9 cellular contexts compared by ENCODE assay signal in genomic region chr6:37006793-37007339, GRCh38. TPM values are rescaled to one million over a fixed set of nuclear protein-coding genes. Genes with fewer than 3 reads are reported as not detected.
DNase-seq lines count a peak whose midpoint lies in the region; ATAC-seq and TF ChIP-seq lines count a peak whose summit lies in the region.
"Had no signal": no experiment of that assay in that cellular context is flagged by ENCODE, and none has a peak within 500 bp of the region (broad histone marks: within the 10 kb centered on the region; RNA-seq: fewer than 3 reads in every experiment).

No MANE protein-coding gene starts in this region.

- peak overlapping the region; percentile 74 for H3K4me3 ChIP-seq in Karpas-422 (ENCODE audit: low read length)
- peak overlapping the region; percentile 26 for H3K4me3 ChIP-seq in psoas muscle

- H3K9ac ChIP-seq in Karpas-422 (ENCODE audit: low read length) = peak overlapping the region; percentile 70

- no peak overlapping the region for H2AFZ ChIP-seq in Karpas-422 (ENCODE audit: low read length)

- DNase-seq in ELR (ENCODE audit: low read depth) (peak; percentile 82), Karpas-422 (no peak), psoas muscle (no peak), left lobe of liver (ENCODE audit: low spot score) (no peak), HuH-7.5 (ENCODE audit: low spot score) (no peak), dermis blood vessel endothelial cell (no peak)

- 0 out of 2 replicates have a peak, but pooled peaks cover 6% of the 10 kb centered on the region for H3K79me2 ChIP-seq in Karpas-422 (ENCODE audit: low read length)

- no peaks in the 10 kb centered on the region for H3K9me2 ChIP-seq in Karpas-422 (replicated peaks; ENCODE audit: insufficient read depth, low read length)

- H3K4me1 ChIP-seq in Karpas-422 (ENCODE audit: low read length) = peaks cover 47% of the 10 kb centered on the region
- H3K4me1 ChIP-seq in psoas muscle = no peaks in the 10 kb centered on the region

- no peaks in the 10 kb centered on the region for H3K27me3 ChIP-seq in Karpas-422 (ENCODE audit: low read length)
- H3K27me3 ChIP-seq in psoas muscle (ENCODE audit: insufficient read depth in 3 of 3, low read length in 2 of 3) = no peaks in the 10 kb centered on the region

- intact Hi-C loops in psoas muscle (cut with DNase I) = no loop called here

- WGBS in psoas muscle, 3 donors = 65 to 77% (median 69%) methylated on average over 5 of the region's 5 CpGs

- H3K36me3 ChIP-seq in Karpas-422 (ENCODE audit: insufficient read depth, low read length) = no peaks in the 10 kb centered on the region
- no peaks in the 10 kb centered on the region for H3K36me3 ChIP-seq in psoas muscle (ENCODE audit: insufficient read depth in 1 of 2, low read depth in 1 of 2)

- H3K27ac ChIP-seq in Karpas-422 (ENCODE audit: low read length) (peak overlapping the region; percentile 79), psoas muscle (peak overlapping the region; percentile 4)

- peak overlapping the region; percentile 83 for H3K4me2 ChIP-seq in Karpas-422 (ENCODE audit: low read depth, low read length, poor library complexity, severe bottlenecking)

- H4K20me1 ChIP-seq in Karpas-422 (ENCODE audit: insufficient read depth, low read depth, low read length) = no peaks in the 10 kb centered on the region

- peak; percentile 4 for ATAC-seq in esophagus mucosa
- peak; percentile 38 to 79 (median 72) for ATAC-seq in psoas muscle
- ATAC-seq in HG03280 (IDR thresholded peaks at IDR 0.05; ENCODE audit: unreplicated experiment) = no peak
- ATAC-seq in left lobe of liver = no peak

- H3K9me3 ChIP-seq in Karpas-422 (ENCODE audit: low read length) (no peaks in the 10 kb centered on the region), psoas muscle (no peaks in the 10 kb centered on the region)

- TF ChIP-seq CTCF in psoas muscle (IDR thresholded peaks at IDR 0.05) = no peak

RNA-seq across cellular contexts. Expression of gene FGD2, which starts 1.4 kb away (rescaled TPM):
- total RNA-seq in Karpas-422 (2014; rRNA removed; shearing (Covaris generic); ENCODE audit: low replicate concordance) = 37.1 and 53.0 TPM in 2 replicates
- total RNA-seq in esophagus mucosa (9.8 TPM), psoas muscle (1 to 10 TPM; 1.7 to 4.2 (median 3.1) TPM), left lobe of liver (10.3 TPM), dermis blood vessel endothelial cell (not detected in 2 replicates)
- polyA plus RNA-seq in psoas muscle = 1 to 10 TPM in 1 of 3 donors, under 1 TPM in 2; 0.75 to 1.5 (median 0.92) TPM

RNA-seq across cellular contexts. Expression of gene MTCH1, which starts 20.9 kb away (rescaled TPM):
- 84.4 and 105 TPM in 2 replicates for total RNA-seq in Karpas-422 (2014; rRNA removed; shearing (Covaris generic); ENCODE audit: low replicate concordance)
- total RNA-seq in esophagus mucosa = 88.0 TPM
- total RNA-seq in psoas muscle = 10 to 100 TPM; 74.6 to 89.2 (median 85.4) TPM
- polyA plus RNA-seq in psoas muscle = 100 to 1,000 TPM; 110 to 230 (median 145) TPM
- total RNA-seq in left lobe of liver = 63.8 TPM
- 290 and 303 TPM in 2 replicates for total RNA-seq in dermis blood vessel endothelial cell

RNA-seq across cellular contexts. Expression of gene PI16, which starts 52.3 kb away (rescaled TPM):
- 0.07 TPM in 1 of 2 replicates, not detected in the other for total RNA-seq in Karpas-422 (2014; rRNA removed; shearing (Covaris generic); ENCODE audit: low replicate concordance)
- total RNA-seq in esophagus mucosa (0.20 TPM), psoas muscle (10 to 100 TPM in 1 of 4 donors, 1 to 10 TPM in 3; 3.1 to 49.1 (median 3.6) TPM), left lobe of liver (not detected), dermis blood vessel endothelial cell (not detected in 2 replicates)
- 1 to 10 TPM; 1.2 to 3.1 (median 1.6) TPM for polyA plus RNA-seq in psoas muscle
- total RNA-seq: kidney epithelial cell had no signal

Comparison
In these comparisons a context has a peak if more than half of its experiments do, and no peak if none do; other contexts are left out.
1. ATAC-seq: peak in esophagus mucosa (single experiment) and psoas muscle (4 of 4); none in HG03280 (single experiment) and left lobe of liver (single experiment).